ENCODE assay signal across 1 cellular context in genomic region chr2:130152136-130152815, GRCh38.
TF ChIP-seq lines count a peak whose summit lies in the region.

No MANE protein-coding gene starts in this region.

TF ChIP-seq in K562, 482 proteins besides CTCF, POLR2A, EP300 and RAD21:
- TF ChIP-seq POLR2G (IDR thresholded peaks at IDR 0.05; ENCODE audit: low read depth, low read length): peak; percentile 57
TF ChIP-seq in K562: peak in this region for 1; not testable (repeated sequence) for 481.
